26 cellular contexts compared by ENCODE assay signal in the genomic region with DNA sequence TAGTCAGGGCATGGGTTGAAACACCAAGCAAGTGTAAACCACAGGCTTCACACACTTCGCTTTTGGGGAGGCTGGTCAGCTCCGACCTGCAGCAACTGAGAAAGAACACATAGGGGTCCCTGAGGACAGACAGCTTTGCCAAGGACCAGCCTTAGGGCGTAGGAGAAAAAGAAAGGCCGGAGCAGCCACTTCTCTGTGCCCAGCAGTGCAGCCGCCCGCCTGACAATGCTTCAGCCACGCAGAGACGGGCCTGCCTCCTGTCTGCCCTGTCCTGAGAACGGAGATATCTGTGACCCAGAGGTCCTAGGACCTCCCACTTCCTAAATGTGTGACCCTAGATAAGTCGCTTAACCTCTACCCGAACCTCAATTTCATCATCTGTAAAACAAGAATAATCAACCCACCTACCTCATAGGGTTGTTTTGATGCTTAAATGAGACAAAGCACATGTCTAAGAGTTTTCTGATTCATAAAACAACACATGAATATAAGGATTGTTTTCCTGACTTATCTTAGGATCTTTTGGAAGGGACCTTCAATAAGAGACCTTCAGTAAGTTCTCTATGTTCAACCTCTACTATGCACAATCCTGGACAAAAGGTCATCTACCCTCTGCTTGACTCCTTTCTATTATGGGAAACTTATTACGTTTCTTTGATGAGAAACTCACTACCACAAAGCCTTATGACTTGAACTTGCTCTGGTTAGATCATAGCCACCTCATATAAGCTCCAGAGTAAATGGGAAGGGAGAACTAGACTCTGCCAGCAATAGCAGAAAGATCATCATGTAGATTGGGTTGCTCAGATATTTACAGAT. TPM values are rescaled to one million over a fixed set of nuclear protein-coding genes. Genes with fewer than 3 reads are reported as not detected.
DNase-seq lines count a peak whose midpoint lies in the region; ATAC-seq, FAIRE-seq and TF ChIP-seq lines count a peak whose summit lies in the region.
"Had no signal": no experiment of that assay in that cellular context is flagged by ENCODE, and none has a peak within 500 bp of the region (broad histone marks: within the 10 kb centered on the region; RNA-seq: fewer than 3 reads in every experiment).

No MANE protein-coding gene starts in this region.

- DNase-seq in COLO829 (ENCODE audit: low spot score) (peak; percentile 27), GM12891 (ENCODE audit: insufficient read length, low spot score) (no peak), lower lobe of right lung (no peak), NCI-H1417 (lab: John Stamatoyannopoulos, UW) (no peak)
- DNase-seq in effector memory CD8-positive, alpha-beta T cell: no peak
- DNase-seq: activated CD8-positive, alpha-beta memory T cell treated with anti-CD3 and anti-CD28 coated beads for 24 hours; EL; GM23248; Kasumi-1; NCI-H1048; NCI-H2029 treated with DMSO at 0.1 percent for 48 hours; NCI-H510A; occipital lobe; sigmoid colon had no signal

- peaks cover 11% of the 10 kb centered on the region for H3K4me1 ChIP-seq in lower lobe of right lung
- H3K4me1 ChIP-seq: adrenal gland had no signal

- H3K36me3 Mint-ChIP-seq in effector memory CD8-positive, alpha-beta T cell (ENCODE audit: insufficient read depth): peaks cover 3% of the 10 kb centered on the region

- H3K27ac Mint-ChIP-seq in effector memory CD8-positive, alpha-beta T cell: peak overlapping the region; percentile 36 to 61
- H3K27ac Mint-ChIP-seq: dendritic cell treated with granulocyte-macrophage colony-stimulating factor and Interleukin-4, amounts not matched to agents 40 ng/mL and 50 ng/mL, for 4 days had no signal

- intact Hi-C loops in lower lobe of right lung (cut with DNase I): no loop called here

- TF ChIP-seq CTCF in lower lobe of right lung (IDR thresholded peaks at IDR 0.05): no peak

- H3K9me3 Mint-ChIP-seq in effector memory CD8-positive, alpha-beta T cell: no peaks in the 10 kb centered on the region
- H3K9me3 Mint-ChIP-seq: dendritic cell treated with granulocyte-macrophage colony-stimulating factor and Interleukin-4, amounts not matched to agents 40 ng/mL and 50 ng/mL, for 4 days had no signal

- peak; percentile 24 for ATAC-seq in effector memory CD8-positive, alpha-beta T cell (replicated peaks)
- peak in 1 of 2 donors; percentile 42 for ATAC-seq in lower lobe of right lung
- no peak for ATAC-seq in GM18517 (IDR thresholded peaks at IDR 0.05; ENCODE audit: unreplicated experiment)
- no peak for ATAC-seq in HG03571 (IDR thresholded peaks at IDR 0.05; ENCODE audit: unreplicated experiment)
- ATAC-seq in HG03460 (IDR thresholded peaks at IDR 0.05; ENCODE audit: unreplicated experiment): no peak

- no peak overlapping the region for H3K4me3 ChIP-seq in lower lobe of right lung
- H3K4me3 ChIP-seq: adrenal gland, GM23248, lung, sigmoid colon had no signal

- peaks cover 16 to 26% of the 10 kb centered on the region in 2 donors for H3K4me1 Mint-ChIP-seq in effector memory CD8-positive, alpha-beta T cell (ENCODE audit: low read depth in 2 of 2)

- H3K27me3 ChIP-seq in lower lobe of right lung (ENCODE audit: low read depth): no peaks in the 10 kb centered on the region
- H3K27me3 ChIP-seq: adrenal gland, sigmoid colon had no signal

- peak overlapping the region; percentile 7 to 34 for H3K4me3 Mint-ChIP-seq in effector memory CD8-positive, alpha-beta T cell
- H3K4me3 Mint-ChIP-seq: dendritic cell treated with granulocyte-macrophage colony-stimulating factor and Interleukin-4, amounts not matched to agents 40 ng/mL and 50 ng/mL, for 4 days had no signal

- H3K36me3 ChIP-seq in lower lobe of right lung: no peaks in the 10 kb centered on the region
- H3K36me3 ChIP-seq: adrenal gland, sigmoid colon had no signal

- H3K27ac ChIP-seq in lower lobe of right lung: peak overlapping the region; percentile 32
- H3K27ac ChIP-seq: GM23248, VCaP had no signal

- no peaks in the 10 kb centered on the region for H3K9me3 ChIP-seq in lower lobe of right lung
- H3K9me3 ChIP-seq: adrenal gland, sigmoid colon had no signal

- peaks cover 0 to 6% of the 10 kb centered on the region in 2 donors for H3K27me3 Mint-ChIP-seq in effector memory CD8-positive, alpha-beta T cell

- no peak for TF ChIP-seq POLR2A in GM12891 (IDR thresholded peaks at IDR 0.05; ENCODE audit: low read depth, low read length)

- FAIRE-seq in GM12891 (lab: Jason Lieb, UNC): no peak
- FAIRE-seq: bronchial epithelial cell had no signal

TF ChIP-seq in GM12891, 5 proteins besides CTCF, POLR2A, EP300 and RAD21:
- TF ChIP-seq SPI1 (IDR thresholded peaks at IDR 0.05; ENCODE audit: low read depth, low read length) (0 out of 2 replicates have a peak, but pooled peaks have one; percentile 9), PAX5 (IDR thresholded peaks at IDR 0.05; ENCODE audit: insufficient read depth, low read length, severe bottlenecking) (no peak)

RNA-seq across cellular contexts. Expression of a gene that starts 32.9 kb away (rescaled TPM):
- polyA plus RNA-seq in GM12891 (2012; ENCODE audit: low read depth, missing spikeins): 168 TPM
- 58.2 TPM for total RNA-seq in lower lobe of right lung

RNA-seq across cellular contexts. Expression of a gene that starts 58.8 kb away (rescaled TPM):
- 0.28 TPM for polyA plus RNA-seq in GM12891 (2012; ENCODE audit: low read depth, missing spikeins)
- total RNA-seq in lower lobe of right lung: not detected
- total RNA-seq: adrenal gland, bronchial epithelial cell, epithelial cell of proximal tubule, glomerular endothelial cell, GM23248, HT1080, occipital lobe, ureter had no signal
- polyA plus RNA-seq: GM23248, lung had no signal
